In genomic region chr2:34126279-34126678, GRCh38 we compare ENCODE assay signal across 6 cellular contexts.
"Had no signal": no experiment of that assay in that cellular context is flagged by ENCODE, and none has a peak within 500 bp of the region (broad histone marks: within the 10 kb centered on the region; RNA-seq: fewer than 3 reads in every experiment).

No MANE protein-coding gene starts in this region.

- FAIRE-seq: HTR-8/SVneo, K562 had no signal

- H3K4me3 ChIP-seq: K562 had no signal

- H3K27ac ChIP-seq: HL-60, KMS-11 had no signal

- ATAC-seq: K562 had no signal

- H3K4me2 ChIP-seq: KMS-11 had no signal

- DNase-seq: KBM-7, KG1 had no signal

- H3K9ac ChIP-seq: KMS-11 had no signal
